1 cellular context compared by ENCODE assay signal in genomic region chr19:58551123-58551497, GRCh38.
TF ChIP-seq lines count a peak whose summit lies in the region.

No MANE protein-coding gene starts in this region.

TF ChIP-seq in HepG2, 621 proteins besides CTCF, POLR2A, EP300 and RAD21:
- TF ChIP-seq RBM22 (optimal IDR thresholded peaks at IDR 0.05; ENCODE audit: low read length) (peak; percentile 10), CBX1 (IDR thresholded peaks at IDR 0.05; ENCODE audit: low read depth) (no peak), ZNF746 (CRISPR knock-in tag; IDR thresholded peaks at IDR 0.05) (no peak), POLR2AphosphoS5 (IDR thresholded peaks at IDR 0.05; ENCODE audit: low read depth, low read length) (0 out of 2 replicates have a peak, but pooled peaks have one; percentile 18), ZNF382 (CRISPR knock-in tag; IDR thresholded peaks at IDR 0.05; ENCODE audit: borderline replicate concordance) (no peak), CREBL2 (CRISPR knock-in tag; IDR thresholded peaks at IDR 0.05; ENCODE audit: borderline replicate concordance) (no peak), ZKSCAN8 (CRISPR knock-in tag; IDR thresholded peaks at IDR 0.05; ENCODE audit: borderline replicate concordance) (no peak)
